ENCODE assay signal across 8 cellular contexts in the genomic region with DNA sequence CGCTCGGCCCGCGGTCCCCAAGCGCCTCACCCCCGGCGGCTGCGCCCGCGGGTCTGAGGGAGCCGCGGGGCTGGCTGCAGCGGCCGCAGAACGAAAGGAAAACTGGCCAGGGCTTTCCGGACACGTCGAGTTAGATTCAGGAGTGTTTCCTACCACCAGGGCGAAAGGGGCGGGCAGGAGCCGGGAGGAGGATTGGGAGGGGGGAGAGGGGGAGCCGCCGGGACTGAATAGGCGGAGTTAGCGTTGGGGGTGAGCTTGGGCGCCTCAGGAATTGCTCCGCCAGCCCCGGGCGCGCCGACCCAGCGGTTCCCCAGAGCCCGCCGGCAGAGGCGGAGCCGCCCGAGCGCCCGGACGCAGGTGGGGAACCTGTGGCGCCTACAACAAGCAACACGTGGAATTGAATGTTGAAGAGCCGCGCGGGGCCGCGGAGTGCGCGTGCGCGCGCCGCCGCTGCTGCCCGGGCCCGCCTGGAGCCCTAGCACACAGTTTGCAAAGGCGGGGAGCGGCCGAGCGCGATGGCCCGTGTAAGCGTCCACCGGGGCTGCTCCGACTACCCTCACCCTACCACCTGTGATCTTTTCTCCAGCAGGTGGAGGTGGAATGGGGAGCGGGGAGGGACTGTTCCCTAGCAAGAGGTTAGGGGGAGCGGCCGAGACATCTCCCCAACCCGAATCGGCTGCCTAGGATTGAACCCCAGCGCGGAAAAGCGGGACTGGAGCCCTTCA. TPM values are rescaled to one million over a fixed set of nuclear protein-coding genes. Genes with fewer than 3 reads are reported as not detected.
DNase-seq lines count a peak whose midpoint lies in the region; ATAC-seq, FAIRE-seq and TF ChIP-seq lines count a peak whose summit lies in the region.

Gene CADPS2, minus strand, starts transcription at position 104 of the 725 bp plus-strand sequence. CDS start 123 bp downstream, outside the sequence.

- no peak for TF ChIP-seq RAD21 in K562 (CRISPR knock-in tag; conservative IDR thresholded peaks at IDR 0.05 in 1 of 2, IDR thresholded peaks at IDR 0.05 in 1 of 2)

- no peaks in the 10 kb centered on the region for H4K20me1 ChIP-seq in K562 (replicated peaks; ENCODE audit: control insufficient read depth, insufficient read depth, low read length)

- TF ChIP-seq CTCF in K562 (IDR thresholded peaks at IDR 0.05 in 2 of 3, conservative IDR thresholded peaks at IDR 0.05 in 1 of 3; ENCODE audit: insufficient read depth in 2 of 3, low read depth in 1 of 3, low read length in 3 of 3) (no peak), progenitor cell of endocrine pancreas (IDR thresholded peaks at IDR 0.05; ENCODE audit: unreplicated experiment) (peak; percentile 22)

- H3K9me3 Mint-ChIP-seq in progenitor cell of endocrine pancreas (ENCODE audit: low read depth): no peaks in the 10 kb centered on the region

- H3K4me2 ChIP-seq in K562 (ENCODE audit: insufficient read depth, low read length): peak within 1 kb of the TSS; percentile 49

- no TSS peak for BruUV-seq in K562 (replicated peaks; lab: Mats Ljungman, UMichigan)

- DNase-seq in Caki2 (ENCODE audit: low read depth) (peak; percentile 87), NCI-H748 treated with DMSO at 0.1 percent for 48 hours (lab: John Stamatoyannopoulos, UW) (peak; percentile 92), K562 (ENCODE audit: extremely low read depth in 1 of 4, low spot score in 3 of 4) (peak; percentile 58 to 73 (median 68)), hepatic stellate cell (ENCODE audit: low spot score) (peak; percentile 97), progenitor cell of endocrine pancreas (ENCODE audit: low spot score, unreplicated experiment) (peak; percentile 68)
- no peak for DNase-seq in central memory CD4-positive, alpha-beta T cell

- peaks cover 15 to 20% of the 10 kb centered on the region in 2 experiments for H3K27me3 ChIP-seq in K562 (ENCODE audit: control insufficient read depth in 2 of 2, insufficient read depth in 2 of 2, low read length in 2 of 2)

- H3K27ac Mint-ChIP-seq in progenitor cell of endocrine pancreas: peak within 1 kb of the TSS; percentile 86

- no peak for FAIRE-seq in K562 (lab: Jason Lieb, UNC)

- H3K79me2 ChIP-seq in K562 (ENCODE audit: control insufficient read depth, insufficient read depth, low read length): no peaks in the 10 kb centered on the region

- H3K27ac ChIP-seq in K562 (ENCODE audit: extremely low read depth, low read depth, low read length): no peak within 1 kb of the TSS

- peak within 1 kb of the TSS; percentile 87 for H3K4me3 Mint-ChIP-seq in progenitor cell of endocrine pancreas (ENCODE audit: low read depth)

- H3K36me3 ChIP-seq in K562 (ENCODE audit: control insufficient read depth, insufficient read depth, low read length): no peaks in the 10 kb centered on the region

- peaks cover 0 to 15% of the 10 kb centered on the region in 2 experiments; a peak in 2 of 5 replicates for H3K4me1 ChIP-seq in K562 (replicated peaks in 1 of 2; ENCODE audit: control insufficient read depth in 2 of 2, insufficient read depth in 2 of 2, low read length in 2 of 2)

- TF ChIP-seq EP300 in K562 (IDR thresholded peaks at IDR 0.05; ENCODE audit: low read length): no peak

- in situ Hi-C loops in Caki2 (cut with HindIII; ENCODE audit: low pct_unique_long_range_greater_than_20kb, low sequenced_read_pairs) (no loop called here), K562 (cut with MboI) (no loop called here)

- WGBS in K562 (ENCODE audit: insufficient coverage, low coverage, missing lambda C conversion rate): under 1% methylated on average over 62 of the region's 73 CpGs

- H3K9me1 ChIP-seq in K562 (ENCODE audit: control insufficient read depth, insufficient read depth, low read length): no peaks in the 10 kb centered on the region

- POLR2A ChIA-PET in K562 (lab: Yijun Ruan, JAX): no interaction called here

- peaks cover 22% of the 10 kb centered on the region for H3K4me1 Mint-ChIP-seq in progenitor cell of endocrine pancreas (ENCODE audit: low read depth)

- no peaks in the 10 kb centered on the region for H3K9me3 ChIP-seq in K562 (replicated peaks; ENCODE audit: control insufficient read depth, insufficient read depth, low read depth, low read length)

- peak within 1 kb of the TSS; percentile 46 for H2AFZ ChIP-seq in K562 (ENCODE audit: low read depth, low read length)

- ATAC-seq in GM19438 (IDR thresholded peaks at IDR 0.05; ENCODE audit: low read depth, unreplicated experiment) (peak; percentile 77), HG03439 (IDR thresholded peaks at IDR 0.05; ENCODE audit: unreplicated experiment) (peak; percentile 88), K562 (peak; percentile 86)

- TF ChIP-seq POLR2A in K562 (conservative IDR thresholded peaks at IDR 0.05): no peak

- no peaks in the 10 kb centered on the region for H3K36me3 Mint-ChIP-seq in progenitor cell of endocrine pancreas (ENCODE audit: insufficient read depth)

- H3K4me3 ChIP-seq in K562: peak within 1 kb of the TSS; percentile 36

- CTCF ChIA-PET in K562 (lab: Yijun Ruan, JAX; ENCODE audit: low intra/inter-chr PET ratio): interaction anchor here (0.7 kb wide), 1 partner anchor 223 kb away, joined by 5 read pairs; no protein-coding TSS in a partner anchor

- peak within 1 kb of the TSS in 1 of 2 experiments; percentile 70; a peak in 2 of 4 replicates for H3K9ac ChIP-seq in K562 (ENCODE audit: insufficient read depth in 1 of 2, low read depth in 2 of 2, low read length in 2 of 2)

- peaks cover 41% of the 10 kb centered on the region for H3K27me3 Mint-ChIP-seq in progenitor cell of endocrine pancreas

- intact Hi-C loops in K562 (cut with micrococcal nuclease): no loop called here

TF ChIP-seq in K562, 482 proteins besides CTCF, POLR2A, EP300 and RAD21 (continues in another document):
- TF ChIP-seq ZEB2 (IDR thresholded peaks at IDR 0.05) (no peak), HMG20B (CRISPR knock-in tag; IDR thresholded peaks at IDR 0.05) (no peak), GABPB1 (CRISPR knock-in tag; IDR thresholded peaks at IDR 0.05) (no peak), ATF1 (CRISPR knock-in tag; IDR thresholded peaks at IDR 0.05) (no peak), ATF1 (tag; IDR thresholded peaks at IDR 0.05) (no peak), UBTF (IDR thresholded peaks at IDR 0.05; ENCODE audit: borderline replicate concordance in 1 of 2, low read depth in 2 of 2, low read length in 2 of 2) (0 out of 4 replicates have a peak, but pooled peaks of 1 of the 2 experiments have one; percentile 24), MTF1 (CRISPR knock-in tag; IDR thresholded peaks at IDR 0.05; ENCODE audit: borderline replicate concordance) (no peak), KDM4B (IDR thresholded peaks at IDR 0.05; ENCODE audit: borderline replicate concordance in 2 of 2, low read depth in 1 of 2) (no peak), ZNF140 (CRISPR knock-in tag; IDR thresholded peaks at IDR 0.05) (no peak), MEIS2 (IDR thresholded peaks at IDR 0.05; ENCODE audit: partially characterized antibody) (no peak), BRD4 (IDR thresholded peaks at IDR 0.05) (no peak), NFE2 (IDR thresholded peaks at IDR 0.05; ENCODE audit: low read depth) (no peak)
- TF ChIP-seq, protein P1, sequence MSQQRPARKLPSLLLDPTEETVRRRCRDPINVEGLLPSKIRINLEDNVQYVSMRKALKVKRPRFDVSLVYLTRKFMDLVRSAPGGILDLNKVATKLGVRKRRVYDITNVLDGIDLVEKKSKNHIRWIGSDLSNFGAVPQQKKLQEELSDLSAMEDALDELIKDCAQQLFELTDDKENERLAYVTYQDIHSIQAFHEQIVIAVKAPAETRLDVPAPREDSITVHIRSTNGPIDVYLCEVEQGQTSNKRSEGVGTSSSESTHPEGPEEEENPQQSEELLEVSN (IDR thresholded peaks at IDR 0.05; ENCODE audit: borderline replicate concordance in 1 of 2, extremely low read depth in 1 of 2, insufficient read depth in 1 of 2, insufficient read length in 1 of 2, low read depth in 1 of 2, low read length in 1 of 2, poor library complexity in 1 of 2, severe bottlenecking in 1 of 2): peak; percentile 57 to 92

RNA-seq across cellular contexts. Expression of gene CADPS2, which starts in this region (rescaled TPM):
- 6.5 and 8.6 TPM in 2 replicates for total RNA-seq in Caki2 (2014; rRNA removed; shearing (Covaris generic); ENCODE audit: low replicate concordance)
- total RNA-seq in K562 (2011; cell fraction: chromatin; rRNA removed; ENCODE audit: low replicate concordance): 0.09 and 0.21 TPM in 2 replicates
- under 0.01 TPM in 1 of 2 replicates, not detected in the other for total RNA-seq in K562 (2011; cell fraction: nucleolus; rRNA removed)
- not detected in 2 replicates for total RNA-seq in K562 (2011; cell fraction: nucleoplasm; rRNA removed)
- total RNA-seq in K562 (2014; rRNA removed) (0.04 and 0.14 TPM in 2 replicates), K562 (2014; rRNA removed; fragmentation: Illumina TruSeq; extraction: Trizol) (0.11 and 0.16 TPM in 2 replicates), K562 (2015; rRNA removed; fragmentation: Illumina TruSeq; extraction: Trizol) (0.04 and 0.08 TPM in 2 replicates), K562 (2021) (0.04 and 0.18 TPM in 2 replicates), progenitor cell of endocrine pancreas (4.3 and 6.1 TPM in 2 replicates)
- polyA plus RNA-seq in K562 (2011; rRNA removed) (0.04 TPM in 1 of 2 replicates, not detected in the other), K562 (2014; fragmentation: Illumina TruSeq; extraction: Trizol) (0.07 and 0.11 TPM in 2 replicates), K562 (2014; fragmentation: Nextera tagmentation; extraction: Ambion mirVana) (under 1 TPM in 1 of 2 experiments, not detected in 1; 0.03 TPM), K562 (2014; rRNA removed) (0.03 and 0.08 TPM in 2 replicates)
- polyA plus RNA-seq in K562 (2011; cell fraction: cytosol; rRNA removed): 0.01 TPM in 1 of 2 replicates, not detected in the other
- polyA plus RNA-seq in K562 (2011; cell fraction: nucleus; rRNA removed): 0.03 TPM in 1 of 2 replicates, not detected in the other
- 0.08 and 0.25 TPM in 2 replicates for polyA plus RNA-seq in K562 (2012)
- 0.07 TPM in 1 of 2 replicates, not detected in the other for polyA minus RNA-seq in K562 (2011; rRNA and poly(A)+ RNA removed)
- polyA minus RNA-seq in K562 (2011; cell fraction: cytosol; rRNA and poly(A)+ RNA removed): not detected in 2 replicates
- polyA minus RNA-seq in K562 (2011; cell fraction: nucleus; rRNA and poly(A)+ RNA removed): under 0.01 and 0.11 TPM in 2 replicates

Comparison
In these comparisons a context has a peak if more than half of its experiments do, and no peak if none do; other contexts are left out.
1. Peak in DNase-seq, ATAC-seq, H3K4me3 ChIP-seq and H3K4me2 ChIP-seq in K562; RNA of the gene not detected or under 1 TPM.